27 cellular contexts compared by ENCODE assay signal in the genomic region with DNA sequence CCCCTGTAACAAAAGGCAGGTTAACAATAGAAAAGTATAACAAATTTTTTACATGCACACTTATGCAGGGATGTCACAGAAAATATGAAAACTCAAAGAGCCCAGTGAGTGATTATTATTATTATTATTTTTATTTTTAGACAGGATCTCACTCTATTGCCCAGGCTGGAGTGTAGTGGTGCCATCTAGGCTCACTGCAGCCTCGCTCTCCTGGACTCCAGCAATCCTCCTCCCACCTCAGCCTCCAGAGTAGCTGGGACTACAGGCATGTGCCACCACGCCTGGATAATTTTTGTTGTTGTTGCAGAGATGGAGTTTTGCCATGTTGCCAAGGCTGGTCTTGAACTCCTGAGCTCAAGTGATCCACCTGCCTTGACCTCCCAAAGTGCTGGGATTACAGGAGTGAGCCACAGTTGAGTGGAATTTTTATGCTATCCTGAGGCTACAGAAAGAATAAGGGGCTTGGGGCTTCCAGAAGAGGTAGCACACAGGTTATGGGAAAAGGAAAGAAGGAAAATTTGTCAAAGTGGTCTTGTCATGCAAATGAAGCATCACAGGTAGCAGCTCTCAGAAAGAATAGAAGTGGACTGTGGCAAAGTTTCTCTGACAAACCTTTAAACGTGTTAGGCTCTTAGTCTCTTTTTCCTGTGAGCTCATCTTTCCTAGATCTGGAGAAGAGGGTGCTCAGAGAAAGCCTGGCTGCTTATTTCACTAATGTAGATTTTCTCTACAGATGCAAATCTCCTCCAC.
"Had no signal": no experiment of that assay in that cellular context is flagged by ENCODE, and none has a peak within 500 bp of the region (broad histone marks: within the 10 kb centered on the region; RNA-seq: fewer than 3 reads in every experiment).

No MANE protein-coding gene starts in this region.

- H3K9me3 ChIP-seq: gastrocnemius medialis, left lung, mucosa of descending colon, neutrophil, right lobe of liver, transverse colon, upper lobe of right lung, uterus had no signal

- H3K27ac Mint-ChIP-seq: mesothelial cell of epicardium; natural killer cell treated with Interleukin-12 subunit alpha and Interleukin-12 subunit beta and Interleukin-15 and Interleukin-18, amount 100 ng/mL, for 72 hours; progenitor cell of endocrine pancreas; stimulated activated naive B cell treated with anti-CD40 and anti-IgM and Interleukin-4, amounts not matched to agents 10 μg/mL and 1 μg/mL and 100 μg/mL, for 72 hours; stimulated activated naive CD8-positive, alpha-beta T cell treated with anti-CD3 and anti-CD28 coated beads, Interleukin-15, Interleukin-2, amounts not matched to agents 100 ng/mL and 50 ng/mL, for 24 hours had no signal

- H3K4me1 Mint-ChIP-seq: naive B cell; stimulated activated naive B cell treated with anti-CD40 and anti-IgM and Interleukin-4, amounts not matched to agents 10 μg/mL and 1 μg/mL and 100 μg/mL, for 72 hours had no signal

- H3K4me3 Mint-ChIP-seq: mesothelial cell of epicardium; naive B cell; natural killer cell treated with Interleukin-12 subunit alpha and Interleukin-12 subunit beta and Interleukin-15 and Interleukin-18, amount 100 ng/mL, for 72 hours; neural crest cell; stimulated activated naive B cell treated with anti-CD40 and anti-IgM and Interleukin-4, amounts not matched to agents 10 μg/mL and 1 μg/mL and 100 μg/mL, for 72 hours; stimulated activated naive CD8-positive, alpha-beta T cell treated with anti-CD3 and anti-CD28 coated beads, Interleukin-15, Interleukin-2, amounts not matched to agents 100 ng/mL and 50 ng/mL, for 24 hours had no signal

- DNase-seq: dorsolateral prefrontal cortex; effector CD4-positive, alpha-beta T cell; foreskin fibroblast; gastrocnemius medialis; head of caudate nucleus; left cardiac atrium; left lung; mesenchymal stem cell; mucosa of descending colon; naive B cell; right lobe of liver; small intestine; stimulated activated CD4-positive, alpha-beta T cell treated with anti-CD3 and anti-CD28 coated beads, Interleukin-15, amount 100 ng/mL, for 24 hours; stimulated activated CD4-positive, alpha-beta T cell treated with anti-CD3 and anti-CD28 coated beads, Interleukin-2, amount 100 ng/mL, for 48 hours; stimulated activated naive B cell treated with anti-CD40 and anti-IgM and Interleukin-4, amounts not matched to agents 10 μg/mL and 1 μg/mL and 100 μg/mL, for 72 hours; transverse colon; upper lobe of right lung; uterus had no signal

- H3K27me3 Mint-ChIP-seq: progenitor cell of endocrine pancreas had no signal

- H3K27me3 ChIP-seq: gastrocnemius medialis, right lobe of liver, upper lobe of right lung, uterus had no signal

- H3K4me3 ChIP-seq: dorsolateral prefrontal cortex, gastrocnemius medialis, left lung, mucosa of descending colon, right lobe of liver, transverse colon, upper lobe of right lung, uterus had no signal

- H3K4me1 ChIP-seq: gastrocnemius medialis, left lung, parathyroid adenoma, right lobe of liver, transverse colon, upper lobe of right lung, uterus had no signal

- H3K36me3 ChIP-seq: gastrocnemius medialis, left lung, neutrophil, right lobe of liver, transverse colon, upper lobe of right lung, uterus had no signal

- H3K9ac ChIP-seq: parathyroid adenoma had no signal

- ATAC-seq: esophagus mucosa; gastrocnemius medialis; left cardiac atrium; left lung; mucosa of descending colon; natural killer cell treated with Interleukin-12 subunit alpha and Interleukin-12 subunit beta and Interleukin-15 and Interleukin-18, amount 100 ng/mL, for 72 hours; right lobe of liver; stimulated activated naive B cell treated with anti-CD40 and anti-IgM and Interleukin-4, amounts not matched to agents 10 μg/mL and 1 μg/mL and 100 μg/mL, for 72 hours; upper lobe of right lung had no signal

- H3K36me3 Mint-ChIP-seq: mesothelial cell of epicardium; naive B cell; natural killer cell treated with Interleukin-12 subunit alpha and Interleukin-12 subunit beta and Interleukin-15 and Interleukin-18, amount 100 ng/mL, for 72 hours had no signal

- H3K27ac ChIP-seq: dorsolateral prefrontal cortex, epithelial cell of prostate, gastrocnemius medialis, left lung, neutrophil, parathyroid adenoma, right lobe of liver, transverse colon, uterus had no signal
